Comparison of ENCODE assay signal across 8 cellular contexts in the genomic region with DNA sequence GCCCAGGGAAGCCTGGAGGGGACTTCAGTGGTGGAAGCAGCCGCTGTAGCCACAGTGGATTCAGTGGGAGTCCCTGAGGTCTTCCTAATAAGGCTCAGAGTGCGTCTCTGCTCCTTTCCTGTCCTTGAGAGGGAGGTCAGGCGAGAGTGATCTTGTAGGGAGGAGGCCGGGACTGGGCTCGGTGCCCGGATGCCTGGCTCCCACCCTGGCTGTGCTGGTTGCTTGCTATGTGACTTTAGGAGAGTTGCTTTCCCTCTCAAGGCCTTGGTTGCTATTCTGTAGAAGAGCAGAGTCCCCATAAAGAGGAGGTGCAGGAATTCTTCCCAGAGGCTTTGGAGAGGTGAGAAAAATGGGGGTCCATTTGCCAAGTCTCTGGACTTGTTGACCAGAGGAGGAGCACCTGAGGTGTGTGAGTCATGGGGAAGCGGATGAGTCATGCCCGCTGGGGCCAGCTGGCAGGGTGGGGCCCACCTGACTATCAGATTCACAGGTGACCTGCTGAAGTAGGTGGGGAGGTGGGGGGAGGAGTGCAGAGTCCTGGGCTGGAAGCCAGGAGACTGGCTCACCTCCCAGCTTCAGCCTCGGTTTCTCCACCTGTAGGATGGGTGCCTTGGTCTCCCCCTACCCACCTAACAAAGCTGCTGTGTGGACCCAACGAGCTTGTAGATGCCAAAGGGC. TPM values are rescaled to one million over a fixed set of nuclear protein-coding genes. Genes with fewer than 3 reads are reported as not detected.
DNase-seq lines count a peak whose midpoint lies in the region; ATAC-seq and TF ChIP-seq lines count a peak whose summit lies in the region.

No MANE protein-coding gene starts in this region.

- H3K36me3 ChIP-seq in muscle layer of duodenum (ENCODE audit: control insufficient read depth in 1 of 2, insufficient read depth in 2 of 2, low read length in 2 of 2): peaks cover 4 to 19% of the 10 kb centered on the region in 2 donors

- no peak overlapping the region for H3K4me3 ChIP-seq in epithelial cell of proximal tubule (ENCODE audit: low read depth, low read length)
- peak overlapping the region; percentile 7 to 33 for H3K4me3 ChIP-seq in muscle layer of duodenum (ENCODE audit: low read depth in 1 of 2, low read length in 2 of 2)

- H3K27ac ChIP-seq in muscle layer of duodenum (ENCODE audit: low read length): peak overlapping the region; percentile 90

- intact Hi-C loops in CD14-positive monocyte (cut with micrococcal nuclease): no loop called here

- DNase-seq in CD14-positive monocyte (ENCODE audit: low spot score) (no peak), NCI-H2171 treated with DMSO at 0.1 percent for 48 hours (lab: John Stamatoyannopoulos, UW) (peak; percentile 86), epithelial cell of proximal tubule (ENCODE audit: low read depth) (no peak), GM19240 (ENCODE audit: insufficient read length, low spot score) (no peak), Kasumi-1 (lab: John Stamatoyannopoulos, UW) (no peak), T-helper 1 cell (no peak)

- H3K4me3 Mint-ChIP-seq in CD14-positive monocyte: peak overlapping the region; percentile 32 to 58

- peak overlapping the region; percentile 81 to 93 (median 86) for H3K27ac Mint-ChIP-seq in CD14-positive monocyte

- no peaks in the 10 kb centered on the region for H3K9me3 Mint-ChIP-seq in CD14-positive monocyte

- no peaks in the 10 kb centered on the region for H3K9me3 ChIP-seq in muscle layer of duodenum (ENCODE audit: control insufficient read depth in 1 of 2, low read length in 2 of 2)

- no peaks in the 10 kb centered on the region for H3K27me3 ChIP-seq in muscle layer of duodenum (ENCODE audit: low read depth, low read length)

- H3K36me3 Mint-ChIP-seq in CD14-positive monocyte: peaks cover 32 to 42% of the 10 kb centered on the region in 2 donors

- peaks cover 84% of the 10 kb centered on the region for H3K4me1 Mint-ChIP-seq in CD14-positive monocyte

- peaks cover 68 to 92% of the 10 kb centered on the region in 2 donors for H3K4me1 ChIP-seq in muscle layer of duodenum (ENCODE audit: control insufficient read depth in 1 of 2, insufficient read depth in 2 of 2, low read length in 2 of 2)

- H3K27me3 Mint-ChIP-seq in CD14-positive monocyte (ENCODE audit: low read depth in 3 of 3): peaks cover 0 to 2% (median 0%) of the 10 kb centered on the region in 3 donors

- TF ChIP-seq CTCF in CD14-positive monocyte (IDR thresholded peaks at IDR 0.05) (no peak), epithelial cell of proximal tubule (conservative IDR thresholded peaks at IDR 0.05; ENCODE audit: low read depth, low read length) (peak; percentile 18)

- no peak for ATAC-seq in HG03095 (IDR thresholded peaks at IDR 0.05; ENCODE audit: unreplicated experiment)

RNA-seq across cellular contexts. Expression of gene GSN, which starts 13.8 kb away (rescaled TPM):
- 100 to 1,000 TPM in 1 of 2 donors, 10 to 100 TPM in 1; 95.8 to 187 TPM for polyA plus RNA-seq in CD14-positive monocyte
- 130 and 174 TPM in 2 replicates for total RNA-seq in epithelial cell of proximal tubule
